In genomic region chr6:11202513-11203305, GRCh38 we compare ENCODE assay signal across 1 cellular context.
A peak's percentile ranks its signal among the peaks of the same experiment; 100 is the strongest.
TF ChIP-seq lines count a peak whose summit lies in the region.

No MANE protein-coding gene starts in this region.

TF ChIP-seq in HepG2, 621 proteins besides CTCF, POLR2A, EP300 and RAD21 (continued from another document and continues in another):
- TF ChIP-seq, protein P1, sequence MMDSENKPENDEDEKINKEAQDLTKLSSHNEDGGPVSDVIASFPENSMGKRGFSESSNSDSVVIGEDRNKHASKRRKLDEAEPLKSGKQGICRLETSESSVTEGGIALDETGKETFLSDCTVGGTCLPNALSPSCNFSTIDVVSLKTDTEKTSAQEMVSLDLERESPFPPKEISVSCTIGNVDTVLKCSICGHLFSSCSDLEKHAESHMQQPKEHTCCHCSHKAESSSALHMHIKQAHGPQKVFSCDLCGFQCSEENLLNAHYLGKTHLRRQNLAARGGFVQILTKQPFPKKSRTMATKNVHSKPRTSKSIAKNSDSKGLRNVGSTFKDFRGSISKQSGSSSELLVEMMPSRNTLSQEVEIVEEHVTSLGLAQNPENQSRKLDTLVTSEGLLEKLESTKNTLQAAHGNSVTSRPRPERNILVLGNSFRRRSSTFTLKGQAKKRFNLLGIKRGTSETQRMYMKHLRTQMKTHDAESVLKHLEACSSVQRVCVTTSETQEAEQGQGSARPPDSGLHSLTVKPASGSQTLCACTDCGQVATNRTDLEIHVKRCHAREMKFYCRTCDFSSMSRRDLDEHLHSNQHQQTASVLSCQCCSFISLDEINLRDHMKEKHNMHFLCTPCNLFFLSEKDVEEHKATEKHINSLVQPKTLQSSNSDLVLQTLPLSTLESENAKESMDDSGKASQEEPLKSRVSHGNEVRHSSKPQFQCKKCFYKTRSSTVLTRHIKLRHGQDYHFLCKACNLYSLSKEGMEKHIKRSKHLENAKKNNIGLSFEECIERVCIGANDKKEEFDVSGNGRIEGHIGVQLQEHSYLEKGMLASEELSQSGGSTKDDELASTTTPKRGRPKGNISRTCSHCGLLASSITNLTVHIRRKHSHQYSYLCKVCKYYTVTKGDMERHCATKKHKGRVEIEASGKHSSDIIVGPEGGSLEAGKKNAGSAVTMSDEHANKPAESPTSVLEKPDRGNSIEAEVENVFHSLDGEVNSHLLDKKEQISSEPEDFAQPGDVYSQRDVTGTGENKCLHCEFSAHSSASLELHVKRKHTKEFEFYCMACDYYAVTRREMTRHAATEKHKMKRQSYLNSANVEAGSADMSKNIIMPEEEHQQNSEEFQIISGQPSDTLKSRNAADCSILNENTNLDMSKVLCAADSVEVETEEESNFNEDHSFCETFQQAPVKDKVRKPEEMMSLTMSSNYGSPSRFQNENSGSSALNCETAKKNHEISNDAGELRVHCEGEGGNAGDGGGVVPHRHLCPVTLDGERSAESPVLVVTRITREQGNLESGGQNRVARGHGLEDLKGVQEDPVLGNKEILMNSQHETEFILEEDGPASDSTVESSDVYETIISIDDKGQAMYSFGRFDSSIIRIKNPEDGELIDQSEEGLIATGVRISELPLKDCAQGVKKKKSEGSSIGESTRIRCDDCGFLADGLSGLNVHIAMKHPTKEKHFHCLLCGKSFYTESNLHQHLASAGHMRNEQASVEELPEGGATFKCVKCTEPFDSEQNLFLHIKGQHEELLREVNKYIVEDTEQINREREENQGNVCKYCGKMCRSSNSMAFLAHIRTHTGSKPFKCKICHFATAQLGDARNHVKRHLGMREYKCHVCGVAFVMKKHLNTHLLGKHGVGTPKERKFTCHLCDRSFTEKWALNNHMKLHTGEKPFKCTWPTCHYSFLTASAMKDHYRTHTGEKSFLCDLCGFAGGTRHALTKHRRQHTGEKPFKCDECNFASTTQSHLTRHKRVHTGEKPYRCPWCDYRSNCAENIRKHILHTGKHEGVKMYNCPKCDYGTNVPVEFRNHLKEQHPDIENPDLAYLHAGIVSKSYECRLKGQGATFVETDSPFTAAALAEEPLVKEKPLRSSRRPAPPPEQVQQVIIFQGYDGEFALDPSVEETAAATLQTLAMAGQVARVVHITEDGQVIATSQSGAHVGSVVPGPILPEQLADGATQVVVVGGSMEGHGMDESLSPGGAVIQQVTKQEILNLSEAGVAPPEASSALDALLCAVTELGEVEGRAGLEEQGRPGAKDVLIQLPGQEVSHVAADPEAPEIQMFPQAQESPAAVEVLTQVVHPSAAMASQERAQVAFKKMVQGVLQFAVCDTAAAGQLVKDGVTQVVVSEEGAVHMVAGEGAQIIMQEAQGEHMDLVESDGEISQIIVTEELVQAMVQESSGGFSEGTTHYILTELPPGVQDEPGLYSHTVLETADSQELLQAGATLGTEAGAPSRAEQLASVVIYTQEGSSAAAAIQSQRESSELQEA (CRISPR knock-in tag; IDR thresholded peaks at IDR 0.05; ENCODE audit: not compliant biosample characterization), result no peak
- TF ChIP-seq NFATC3 (CRISPR knock-in tag; IDR thresholded peaks at IDR 0.05) (no peak), ZNF704 (CRISPR knock-in tag; IDR thresholded peaks at IDR 0.05; ENCODE audit: borderline replicate concordance) (no peak), ZNF629 (CRISPR knock-in tag; conservative IDR thresholded peaks at IDR 0.05) (no peak), ZNF205 (CRISPR knock-in tag; IDR thresholded peaks at IDR 0.05) (peak; percentile 75; the same call in 1 of the 2 replicates), CENPT (CRISPR knock-in tag; IDR thresholded peaks at IDR 0.05; ENCODE audit: low read depth) (no peak), MED13 (CRISPR knock-in tag; IDR thresholded peaks at IDR 0.05) (no peak), HNF4A (CRISPR knock-in tag; IDR thresholded peaks at IDR 0.05) (peak; percentile 67), NCOA5 (CRISPR knock-in tag; IDR thresholded peaks at IDR 0.05) (no peak), SMAD1 (CRISPR knock-in tag; IDR thresholded peaks at IDR 0.05; ENCODE audit: borderline replicate concordance, low read depth) (no peak), ZNF737 (CRISPR knock-in tag; IDR thresholded peaks at IDR 0.05; ENCODE audit: borderline replicate concordance) (no peak), ZNF263 (CRISPR knock-in tag; IDR thresholded peaks at IDR 0.05) (peak; percentile 87), FOXP1 (IDR thresholded peaks at IDR 0.05) (no peak), FOXP1 (CRISPR knock-in tag; IDR thresholded peaks at IDR 0.05) (peak; percentile 47; the same call in 1 of the 2 replicates), NFE2L2 (IDR thresholded peaks at IDR 0.05; ENCODE audit: low read length) (no peak), ZNF878 (CRISPR knock-in tag; IDR thresholded peaks at IDR 0.05) (peak; percentile 76; the same call in 1 of the 2 replicates), ZSCAN22 (CRISPR knock-in tag; IDR thresholded peaks at IDR 0.05) (no peak), PBX2 (CRISPR knock-in tag; IDR thresholded peaks at IDR 0.05) (no peak), TOPORS (CRISPR knock-in tag; IDR thresholded peaks at IDR 0.05) (no peak), ZNF570 (CRISPR knock-in tag; IDR thresholded peaks at IDR 0.05; ENCODE audit: borderline replicate concordance) (no peak), KLF6 (CRISPR knock-in tag; IDR thresholded peaks at IDR 0.05) (no peak), ZNF33B (CRISPR knock-in tag; IDR thresholded peaks at IDR 0.05) (peak; percentile 39; the same call in 1 of the 2 replicates), ZBTB3 (CRISPR knock-in tag; IDR thresholded peaks at IDR 0.05; ENCODE audit: borderline replicate concordance, low read depth) (no peak; the same call in 1 of the 2 replicates), TIGD3 (CRISPR knock-in tag; IDR thresholded peaks at IDR 0.05; ENCODE audit: borderline replicate concordance) (no peak), MBNL3 (CRISPR knock-in tag; conservative IDR thresholded peaks at IDR 0.05) (no peak), SKI (IDR thresholded peaks at IDR 0.05; ENCODE audit: partially characterized antibody) (peak; percentile 21), ATF7-NPFF (CRISPR knock-in tag; IDR thresholded peaks at IDR 0.05; ENCODE audit: low read depth) (no peak; the same call in 1 of the 2 replicates), NFE2L1 (CRISPR knock-in tag; IDR thresholded peaks at IDR 0.05; ENCODE audit: borderline replicate concordance) (no peak), DR1 (CRISPR knock-in tag; IDR thresholded peaks at IDR 0.05) (0 out of 2 replicates have a peak, but pooled peaks have one; percentile 39), SRSF9 (IDR thresholded peaks at IDR 0.05; ENCODE audit: borderline replicate concordance, insufficient read depth, low read depth, low read length, poor library complexity, severe bottlenecking) (no peak)
- TF ChIP-seq, protein P2, sequence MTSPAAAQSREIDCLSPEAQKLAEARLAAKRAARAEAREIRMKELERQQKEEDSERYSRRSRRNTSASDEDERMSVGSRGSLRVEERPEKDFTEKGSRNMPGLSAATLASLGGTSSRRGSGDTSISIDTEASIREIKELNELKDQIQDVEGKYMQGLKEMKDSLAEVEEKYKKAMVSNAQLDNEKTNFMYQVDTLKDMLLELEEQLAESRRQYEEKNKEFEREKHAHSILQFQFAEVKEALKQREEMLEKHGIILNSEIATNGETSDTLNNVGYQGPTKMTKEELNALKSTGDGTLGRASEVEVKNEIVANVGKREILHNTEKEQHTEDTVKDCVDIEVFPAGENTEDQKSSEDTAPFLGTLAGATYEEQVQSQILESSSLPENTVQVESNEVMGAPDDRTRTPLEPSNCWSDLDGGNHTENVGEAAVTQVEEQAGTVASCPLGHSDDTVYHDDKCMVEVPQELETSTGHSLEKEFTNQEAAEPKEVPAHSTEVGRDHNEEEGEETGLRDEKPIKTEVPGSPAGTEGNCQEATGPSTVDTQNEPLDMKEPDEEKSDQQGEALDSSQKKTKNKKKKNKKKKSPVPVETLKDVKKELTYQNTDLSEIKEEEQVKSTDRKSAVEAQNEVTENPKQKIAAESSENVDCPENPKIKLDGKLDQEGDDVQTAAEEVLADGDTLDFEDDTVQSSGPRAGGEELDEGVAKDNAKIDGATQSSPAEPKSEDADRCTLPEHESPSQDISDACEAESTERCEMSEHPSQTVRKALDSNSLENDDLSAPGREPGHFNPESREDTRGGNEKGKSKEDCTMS (CRISPR knock-in tag; conservative IDR thresholded peaks at IDR 0.05), result no peak; the same call in 1 of the 2 replicates
- TF ChIP-seq, protein P3, sequence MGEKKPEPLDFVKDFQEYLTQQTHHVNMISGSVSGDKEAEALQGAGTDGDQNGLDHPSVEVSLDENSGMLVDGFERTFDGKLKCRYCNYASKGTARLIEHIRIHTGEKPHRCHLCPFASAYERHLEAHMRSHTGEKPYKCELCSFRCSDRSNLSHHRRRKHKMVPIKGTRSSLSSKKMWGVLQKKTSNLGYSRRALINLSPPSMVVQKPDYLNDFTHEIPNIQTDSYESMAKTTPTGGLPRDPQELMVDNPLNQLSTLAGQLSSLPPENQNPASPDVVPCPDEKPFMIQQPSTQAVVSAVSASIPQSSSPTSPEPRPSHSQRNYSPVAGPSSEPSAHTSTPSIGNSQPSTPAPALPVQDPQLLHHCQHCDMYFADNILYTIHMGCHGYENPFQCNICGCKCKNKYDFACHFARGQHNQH (CRISPR knock-in tag; IDR thresholded peaks at IDR 0.05), result peak; percentile 93
- TF ChIP-seq, protein P4, sequence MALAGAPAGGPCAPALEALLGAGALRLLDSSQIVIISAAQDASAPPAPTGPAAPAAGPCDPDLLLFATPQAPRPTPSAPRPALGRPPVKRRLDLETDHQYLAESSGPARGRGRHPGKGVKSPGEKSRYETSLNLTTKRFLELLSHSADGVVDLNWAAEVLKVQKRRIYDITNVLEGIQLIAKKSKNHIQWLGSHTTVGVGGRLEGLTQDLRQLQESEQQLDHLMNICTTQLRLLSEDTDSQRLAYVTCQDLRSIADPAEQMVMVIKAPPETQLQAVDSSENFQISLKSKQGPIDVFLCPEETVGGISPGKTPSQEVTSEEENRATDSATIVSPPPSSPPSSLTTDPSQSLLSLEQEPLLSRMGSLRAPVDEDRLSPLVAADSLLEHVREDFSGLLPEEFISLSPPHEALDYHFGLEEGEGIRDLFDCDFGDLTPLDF (CRISPR knock-in tag; IDR thresholded peaks at IDR 0.05), result no peak
- TF ChIP-seq, protein P5, sequence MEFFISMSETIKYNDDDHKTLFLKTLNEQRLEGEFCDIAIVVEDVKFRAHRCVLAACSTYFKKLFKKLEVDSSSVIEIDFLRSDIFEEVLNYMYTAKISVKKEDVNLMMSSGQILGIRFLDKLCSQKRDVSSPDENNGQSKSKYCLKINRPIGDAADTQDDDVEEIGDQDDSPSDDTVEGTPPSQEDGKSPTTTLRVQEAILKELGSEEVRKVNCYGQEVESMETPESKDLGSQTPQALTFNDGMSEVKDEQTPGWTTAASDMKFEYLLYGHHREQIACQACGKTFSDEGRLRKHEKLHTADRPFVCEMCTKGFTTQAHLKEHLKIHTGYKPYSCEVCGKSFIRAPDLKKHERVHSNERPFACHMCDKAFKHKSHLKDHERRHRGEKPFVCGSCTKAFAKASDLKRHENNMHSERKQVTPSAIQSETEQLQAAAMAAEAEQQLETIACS (CRISPR knock-in tag; IDR thresholded peaks at IDR 0.05), result no peak
